8 cellular contexts compared by ENCODE assay signal in the genomic region with DNA sequence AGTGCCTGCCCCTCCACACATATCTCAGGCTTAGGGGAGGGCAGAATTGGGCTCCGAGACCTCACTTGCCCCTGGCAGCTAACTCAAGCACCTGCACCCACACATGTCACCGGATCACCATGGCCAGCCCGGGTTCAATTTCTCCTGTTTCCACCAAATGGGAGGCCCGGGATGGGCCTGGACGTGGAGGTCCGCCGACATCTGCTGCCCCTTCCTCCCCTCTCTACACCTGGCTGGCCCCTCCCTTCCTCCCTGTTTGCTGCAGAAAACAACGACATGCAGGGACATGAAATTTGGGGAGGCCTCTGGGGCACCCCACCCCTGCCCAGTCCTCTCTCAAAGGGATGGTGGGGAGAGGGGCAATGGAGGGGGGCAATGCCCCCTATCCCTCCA. TPM values are rescaled to one million over a fixed set of nuclear protein-coding genes. Genes with fewer than 3 reads are reported as not detected.
DNase-seq lines count a peak whose midpoint lies in the region; ATAC-seq and TF ChIP-seq lines count a peak whose summit lies in the region.

No MANE protein-coding gene starts in this region.

- no peak for TF ChIP-seq CTCF in GM12875 (IDR thresholded peaks at IDR 0.05; ENCODE audit: borderline replicate concordance, insufficient read depth, low read depth, low read length)
- no peak for TF ChIP-seq CTCF in fibroblast of the aortic adventitia (IDR thresholded peaks at IDR 0.05; ENCODE audit: insufficient read depth, low read length)
- TF ChIP-seq CTCF in psoas muscle (IDR thresholded peaks at IDR 0.05) = no peak

- ATAC-seq in psoas muscle = no peak

- intact Hi-C loops in psoas muscle (cut with DNase I) = no loop called here

- WGBS in psoas muscle, 3 donors = 18 to 22% (median 20%) methylated on average over 7 to 8 of the region's 8 CpGs

- H3K9ac ChIP-seq in SK-N-MC (ENCODE audit: insufficient read length) = peak overlapping the region; percentile 14

- DNase-seq in SK-N-MC (ENCODE audit: low read depth, low spot score) (no peak), fibroblast of the aortic adventitia (ENCODE audit: low read depth) (no peak), psoas muscle (no peak), hepatic stellate cell (ENCODE audit: low spot score) (no peak), NCI-H2227 treated with DMSO at 0.1 percent for 48 hours (lab: John Stamatoyannopoulos, UW) (no peak), SKM-1 treated with dmso at 0.1 percent for 144 hours (lab: John Stamatoyannopoulos, UW; ENCODE audit: unreplicated experiment) (no peak), NCI-H2107 treated with DMSO at 0.1 percent for 48 hours (lab: John Stamatoyannopoulos, UW; ENCODE audit: unreplicated experiment) (no peak)

- H3K36me3 ChIP-seq in SK-N-MC (ENCODE audit: insufficient read depth, low read length) (peaks cover 4% of the 10 kb centered on the region; the same call in 1 of the 2 replicates), psoas muscle (ENCODE audit: insufficient read depth in 1 of 2, low read depth in 1 of 2) (peaks cover 0 to 19% of the 10 kb centered on the region in 2 donors)

- no peaks in the 10 kb centered on the region for H3K9me3 ChIP-seq in SK-N-MC (ENCODE audit: low read depth, low read length)
- no peaks in the 10 kb centered on the region for H3K9me3 ChIP-seq in psoas muscle

- no peaks in the 10 kb centered on the region for H3K27me3 ChIP-seq in psoas muscle (ENCODE audit: insufficient read depth in 3 of 3, low read length in 2 of 3)

- H3K27ac ChIP-seq in SK-N-MC (no peak overlapping the region), psoas muscle (no peak overlapping the region)

- H3K4me3 ChIP-seq in GM12875 (ENCODE audit: low read depth, low read length) (peak overlapping the region; percentile 71), SK-N-MC (peak overlapping the region; percentile 85), fibroblast of the aortic adventitia (ENCODE audit: low read depth, low read length) (peak overlapping the region; percentile 78), psoas muscle (peak overlapping the region; percentile 89)

- H3K4me1 ChIP-seq in psoas muscle = peaks cover 18% of the 10 kb centered on the region

RNA-seq across cellular contexts. Expression of a gene that starts 1.3 kb away (rescaled TPM):
- 8.0 and 9.7 TPM in 2 replicates for total RNA-seq in fibroblast of the aortic adventitia (ENCODE audit: low replicate concordance)
- 1 to 10 TPM; 6.3 to 9.1 (median 8.1) TPM for total RNA-seq in psoas muscle
- polyA plus RNA-seq in psoas muscle = 1 to 10 TPM; 4.0 to 6.9 (median 4.8) TPM

RNA-seq across cellular contexts. Expression of a gene that starts 30.2 kb away (rescaled TPM):
- total RNA-seq in fibroblast of the aortic adventitia (ENCODE audit: low replicate concordance) (11.8 and 13.2 TPM in 2 replicates), psoas muscle (10 to 100 TPM; 14.4 to 24.5 (median 20.3) TPM)
- 10 to 100 TPM; 11.6 to 15.0 (median 13.1) TPM for polyA plus RNA-seq in psoas muscle

RNA-seq across cellular contexts. Expression of a gene that starts 30.6 kb away (rescaled TPM):
- total RNA-seq in fibroblast of the aortic adventitia (ENCODE audit: low replicate concordance) (45.3 and 45.9 TPM in 2 replicates), psoas muscle (10 to 100 TPM; 28.6 to 72.3 (median 40.6) TPM)
- polyA plus RNA-seq in psoas muscle = 10 to 100 TPM; 45.2 to 53.9 (median 46.2) TPM

RNA-seq across cellular contexts. Expression of a gene that starts 54.6 kb away (rescaled TPM):
- total RNA-seq in fibroblast of the aortic adventitia (ENCODE audit: low replicate concordance) (5.1 and 17.5 TPM in 2 replicates), psoas muscle (1 to 10 TPM in 3 of 4 donors, under 1 TPM in 1; 0.76 to 1.6 (median 1.1) TPM)
- under 1 TPM; 0.44 to 0.66 (median 0.53) TPM for polyA plus RNA-seq in psoas muscle
